In genomic region chr1:14774988-14775387, GRCh38 we compare ENCODE assay signal across 30 cellular contexts.
"Had no signal": no experiment of that assay in that cellular context is flagged by ENCODE, and none has a peak within 500 bp of the region (broad histone marks: within the 10 kb centered on the region; RNA-seq: fewer than 3 reads in every experiment).

No MANE protein-coding gene starts in this region.

- DNase-seq: activated effector memory CD4-positive, alpha-beta T cell treated with anti-CD3 and anti-CD28 coated beads, Interleukin-2, amount 50 U/mL, for 16 hours; activated effector memory CD4-positive, alpha-beta T cell treated with Interleukin-2 at 50 U/mL for 16 hours; activated gamma-delta T cell; activated gamma-delta T cell treated with Interleukin-2 at 50 U/mL for 16 hours; activated naive CD4-positive, alpha-beta T cell; activated naive CD4-positive, alpha-beta T cell treated with anti-CD3 and anti-CD28 coated beads for 36 hours; activated naive CD4-positive, alpha-beta T cell treated with anti-CD3 and anti-CD28 coated beads, Interleukin-2, amount 10 ng/mL, durations not matched to agents 7 days and 5 days; activated naive CD4-positive, alpha-beta T cell treated with anti-CD3 and anti-CD28 coated beads, Interleukin-2, amount 50 U/mL, for 16 hours; activated naive CD4-positive, alpha-beta T cell treated with Interleukin-2 at 50 U/mL for 16 hours; activated naive CD8-positive, alpha-beta T cell treated with anti-CD3 and anti-CD28 coated beads for 36 hours; activated naive CD8-positive, alpha-beta T cell treated with anti-CD3 and anti-CD28 coated beads, Interleukin-2, amount 10 ng/mL, durations not matched to agents 7 days and 5 days; activated naive CD8-positive, alpha-beta T cell treated with anti-CD3 and anti-CD28 coated beads, Interleukin-2, amount 50 U/mL, for 24 hours; activated T-cell treated with anti-CD3 and anti-CD28 coated beads, Interleukin-2, amount 50 U/mL, for 4 hours; activated T-cell treated with anti-CD3 and anti-CD28 coated beads, Interleukin-2, amount 50 U/mL, for 48 hours; activated T-cell treated with anti-CD3 and anti-CD28 coated beads, Interleukin-2, amount 50 U/mL, for 72 hours; adrenal gland; amniotic stem cell; amygdala; aorta; body of pancreas; brain microvascular endothelial cell; central memory CD4-positive, alpha-beta T cell; cerebellar nuclear complex had no signal

- H3K4me1 ChIP-seq: adrenal gland, ascending aorta, body of pancreas, breast epithelium had no signal

- H3K9me3 ChIP-seq: adrenal gland, ascending aorta, body of pancreas, breast epithelium had no signal

- H3K27me3 ChIP-seq: adrenal gland, ascending aorta, body of pancreas, brain microvascular endothelial cell, breast epithelium, cardiac muscle cell had no signal

- FAIRE-seq: astrocyte, bronchial epithelial cell had no signal

- ATAC-seq: activated naive CD4-positive, alpha-beta T cell treated with anti-CD3 and anti-CD28 coated beads, Interleukin-2, amount 50 U/mL, for 72 hours; activated naive CD8-positive, alpha-beta T cell treated with anti-CD3 and anti-CD28 coated beads, Interleukin-2, amount 50 U/mL, for 24 hours; activated T-cell treated with anti-CD3 and anti-CD28 coated beads, Interleukin-2, amount 50 U/mL, for 4 hours; activated T-cell treated with anti-CD3 and anti-CD28 coated beads, Interleukin-2, amount 50 U/mL, for 72 hours; activated T-helper 17 cell treated with anti-CD3 and anti-CD28 coated beads, Interleukin-2, amount 50 U/mL, for 72 hours; body of pancreas had no signal

- H3K4me3 ChIP-seq: adrenal gland, ascending aorta, body of pancreas, breast epithelium, cardiac muscle cell had no signal

- H3K27ac ChIP-seq: adrenal gland, ascending aorta, body of pancreas, brain microvascular endothelial cell, breast epithelium, cardiac muscle cell had no signal

- H3K36me3 ChIP-seq: adrenal gland, ascending aorta, brain microvascular endothelial cell, breast epithelium, cardiac muscle cell had no signal
